Comparison of ENCODE assay signal across 8 cellular contexts in the genomic region with DNA sequence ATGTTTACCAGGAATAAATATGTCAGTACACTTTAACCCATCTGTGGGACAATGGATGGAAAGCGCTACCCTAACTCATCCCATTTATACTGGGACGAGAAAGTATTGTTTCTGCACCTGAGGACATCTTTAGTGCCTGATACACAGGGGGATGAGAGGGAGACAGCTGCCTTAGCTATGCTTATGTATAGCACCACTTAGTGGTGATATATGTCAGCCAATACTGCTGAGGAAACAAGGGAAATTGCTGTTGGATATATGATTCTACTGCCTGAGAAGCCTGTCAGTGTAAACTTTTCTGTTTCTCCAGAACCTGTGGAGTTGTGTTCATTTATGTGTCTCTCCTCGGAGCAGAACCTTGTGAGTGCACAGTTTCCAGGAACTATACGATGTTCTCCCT.
A peak's percentile ranks its signal among the peaks of the same experiment; 100 is the strongest.
DNase-seq lines count a peak whose midpoint lies in the region; ATAC-seq, FAIRE-seq and TF ChIP-seq lines count a peak whose summit lies in the region.

No MANE protein-coding gene starts in this region.

- peak; percentile 13 for DNase-seq in AG20443 (ENCODE audit: low spot score)
- DNase-seq in GM18507 (ENCODE audit: extremely low spot score, insufficient read length, low read depth), result no peak
- DNase-seq in NCI-H526 (lab: John Stamatoyannopoulos, UW), result peak; percentile 67 to 77
- DNase-seq in epithelial cell of esophagus (ENCODE audit: low read depth), result peak; percentile 36
- DNase-seq in effector memory CD4-positive, alpha-beta T cell, result no peak
- no peak for DNase-seq in activated T-cell treated with anti-CD3 and anti-CD28 coated beads for 4 hours

- TF ChIP-seq CTCF in epithelial cell of esophagus (IDR thresholded peaks at IDR 0.05; ENCODE audit: insufficient read depth, low read depth, low read length, missing control alignments), result peak; percentile 44

- H3K27me3 ChIP-seq in effector memory CD4-positive, alpha-beta T cell (replicated peaks; ENCODE audit: control insufficient read depth, insufficient read depth, low read length, poor library complexity, severe bottlenecking), result no peaks in the 10 kb centered on the region

- no peaks in the 10 kb centered on the region for H3K9me3 ChIP-seq in effector memory CD4-positive, alpha-beta T cell (ENCODE audit: control insufficient read depth, low read length)

- H3K4me3 ChIP-seq in epithelial cell of esophagus (ENCODE audit: low read length), result no peak overlapping the region
- H3K4me3 ChIP-seq in effector memory CD4-positive, alpha-beta T cell (ENCODE audit: insufficient read depth, low read depth, low read length, poor library complexity, severe bottlenecking), result no peak overlapping the region

- no peak overlapping the region for H3K27ac ChIP-seq in effector memory CD4-positive, alpha-beta T cell (ENCODE audit: insufficient read depth, low read length, poor library complexity, severe bottlenecking)

- FAIRE-seq in GM18507 (lab: Jason Lieb, UNC), result peak; percentile 29

- no peaks in the 10 kb centered on the region for H3K36me3 ChIP-seq in effector memory CD4-positive, alpha-beta T cell (ENCODE audit: control insufficient read depth, insufficient read depth, low read length)

- no peak for ATAC-seq in GM19467 (IDR thresholded peaks at IDR 0.05; ENCODE audit: unreplicated experiment)
- ATAC-seq in GM18867 (IDR thresholded peaks at IDR 0.05; ENCODE audit: unreplicated experiment), result no peak

- H3K4me1 ChIP-seq in effector memory CD4-positive, alpha-beta T cell (ENCODE audit: control insufficient read depth, insufficient read depth, low read length, poor library complexity, severe bottlenecking), result no peaks in the 10 kb centered on the region

Comparison
In these comparisons a context has a peak if more than half of its experiments do, and no peak if none do; other contexts are left out.
1. DNase-seq: peak in AG20443 (single experiment), NCI-H526 (2 of 2) and epithelial cell of esophagus (single experiment); none in GM18507 (single experiment), effector memory CD4-positive, alpha-beta T cell (0 of 3) and activated T-cell treated with anti-CD3 and anti-CD28 coated beads for 4 hours (single experiment).